ENCODE assay signal across 22 cellular contexts in genomic region chr1:183946309-183946591, GRCh38.
"Had no signal": no experiment of that assay in that cellular context is flagged by ENCODE, and none has a peak within 500 bp of the region (broad histone marks: within the 10 kb centered on the region; RNA-seq: fewer than 3 reads in every experiment).

No MANE protein-coding gene starts in this region.

- H3K36me3 Mint-ChIP-seq: memory B cell; stimulated activated memory B cell treated with anti-CD40 and anti-IgM and Interleukin-4, amounts not matched to agents 10 μg/mL and 1 μg/mL and 100 μg/mL, for 72 hours had no signal

- H3K4me3 Mint-ChIP-seq: memory B cell; stimulated activated memory B cell treated with anti-CD40 and anti-IgM and Interleukin-4, amounts not matched to agents 10 μg/mL and 1 μg/mL and 100 μg/mL, for 72 hours; stimulated activated naive CD8-positive, alpha-beta T cell treated with anti-CD3 and anti-CD28 coated beads, Interleukin-15, Interleukin-2, amounts not matched to agents 100 ng/mL and 50 ng/mL, for 24 hours had no signal

- H3K36me3 ChIP-seq: lower lobe of right lung, pancreas, prostate gland, right lobe of liver, thoracic aorta, transverse colon had no signal

- H3K9me3 ChIP-seq: esophagus muscularis mucosa, gastrocnemius medialis, lower lobe of right lung, pancreas, prostate gland, right lobe of liver, thoracic aorta, transverse colon had no signal

- H3K4me1 ChIP-seq: lower lobe of right lung, pancreas, prostate gland, right lobe of liver, transverse colon had no signal

- H3K27me3 ChIP-seq: esophagus muscularis mucosa, gastrocnemius medialis, heart right ventricle, pancreas, right lobe of liver, transverse colon had no signal

- DNase-seq: central memory CD4-positive, alpha-beta T cell; effector memory CD4-positive, alpha-beta T cell; gastrocnemius medialis; heart right ventricle; hypothalamus; kidney glomerular epithelial cell; lower lobe of right lung; midbrain; occipital lobe; pancreas; right lobe of liver; stimulated activated CD4-positive, alpha-beta T cell treated with anti-CD3 and anti-CD28 coated beads, Interleukin-4, amount 100 ng/mL, for 1 hour; transverse colon had no signal

- H3K9me3 Mint-ChIP-seq: memory B cell; stimulated activated memory B cell treated with anti-CD40 and anti-IgM and Interleukin-4, amounts not matched to agents 10 μg/mL and 1 μg/mL and 100 μg/mL, for 72 hours; stimulated activated naive CD8-positive, alpha-beta T cell treated with anti-CD3 and anti-CD28 coated beads, Interleukin-15, Interleukin-2, amounts not matched to agents 100 ng/mL and 50 ng/mL, for 24 hours had no signal

- H3K27me3 Mint-ChIP-seq: stimulated activated naive CD8-positive, alpha-beta T cell treated with anti-CD3 and anti-CD28 coated beads, Interleukin-15, Interleukin-2, amounts not matched to agents 100 ng/mL and 50 ng/mL, for 24 hours had no signal

- ATAC-seq: gastrocnemius medialis; lower lobe of right lung; pancreas; right lobe of liver; stimulated activated memory B cell treated with anti-CD40 and anti-IgM and Interleukin-4, amounts not matched to agents 10 μg/mL and 1 μg/mL and 100 μg/mL, for 72 hours had no signal

- H3K27ac ChIP-seq: coronary artery, epithelial cell of prostate, esophagus muscularis mucosa, lower lobe of right lung, pancreas, prostate gland, right lobe of liver, thoracic aorta, transverse colon had no signal

- FAIRE-seq: islet of Langerhans, pancreas had no signal

- H3K4me3 ChIP-seq: coronary artery, esophagus muscularis mucosa, gastrocnemius medialis, heart right ventricle, lower lobe of right lung, pancreas, prostate gland, right lobe of liver, thoracic aorta, transverse colon had no signal

- H3K27ac Mint-ChIP-seq: memory B cell; stimulated activated memory B cell treated with anti-CD40 and anti-IgM and Interleukin-4, amounts not matched to agents 10 μg/mL and 1 μg/mL and 100 μg/mL, for 72 hours; stimulated activated naive CD8-positive, alpha-beta T cell treated with anti-CD3 and anti-CD28 coated beads, Interleukin-15, Interleukin-2, amounts not matched to agents 100 ng/mL and 50 ng/mL, for 24 hours had no signal
